1 cellular context compared by ENCODE assay signal in the genomic region with DNA sequence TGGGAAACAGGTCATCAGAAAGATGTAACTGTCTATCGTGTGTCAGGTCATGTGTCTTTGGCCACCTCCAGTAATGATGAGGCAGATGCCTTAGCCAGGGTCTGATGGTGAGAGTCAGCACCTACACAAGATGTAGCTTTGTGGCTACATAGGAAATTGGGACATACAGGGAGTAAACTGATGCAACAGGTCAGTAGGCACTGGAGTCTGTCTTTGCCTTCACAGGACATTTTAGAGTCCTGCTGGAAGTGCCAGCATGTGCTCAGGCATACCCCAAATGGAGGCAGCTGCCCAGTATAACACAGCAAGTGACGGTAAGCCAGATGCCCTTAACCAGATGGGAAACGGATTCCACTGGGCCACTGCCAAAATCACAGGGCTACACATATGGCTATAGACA.
TF ChIP-seq lines count a peak whose summit lies in the region.

No MANE protein-coding gene starts in this region.

TF ChIP-seq in H1, 55 proteins besides CTCF, POLR2A, EP300 and RAD21:
- TF ChIP-seq YY1 (IDR thresholded peaks at IDR 0.05; ENCODE audit: low read depth, low read length): no peak
- no peak for TF ChIP-seq EZH2 (IDR thresholded peaks at IDR 0.05; ENCODE audit: low read depth, low read length, severe bottlenecking)
- no peak for TF ChIP-seq CBX5 (IDR thresholded peaks at IDR 0.05; ENCODE audit: low read depth, low read length)
- no peak for TF ChIP-seq NANOG (IDR thresholded peaks at IDR 0.05; ENCODE audit: insufficient read depth, low read depth, low read length, poor library complexity, severe bottlenecking)
- no peak for TF ChIP-seq KDM4A (IDR thresholded peaks at IDR 0.05; ENCODE audit: low read depth, low read length, severe bottlenecking)
- no peak for TF ChIP-seq MAFK (IDR thresholded peaks at IDR 0.05; ENCODE audit: low read depth, low read length)
- TF ChIP-seq HDAC2 (IDR thresholded peaks at IDR 0.05; ENCODE audit: borderline replicate concordance in 1 of 2, low read depth in 2 of 2, low read length in 2 of 2): no peak
- no peak for TF ChIP-seq BACH1 (IDR thresholded peaks at IDR 0.05; ENCODE audit: low read length)
- TF ChIP-seq JUN (IDR thresholded peaks at IDR 0.05; ENCODE audit: low read depth, low read length): no peak
- no peak for TF ChIP-seq SP1 (IDR thresholded peaks at IDR 0.05; ENCODE audit: low read depth, low read length)
- TF ChIP-seq CHD2 (IDR thresholded peaks at IDR 0.05; ENCODE audit: low read length): no peak
- TF ChIP-seq USF2 (IDR thresholded peaks at IDR 0.05; ENCODE audit: low read length): no peak
- TF ChIP-seq, protein P1, sequence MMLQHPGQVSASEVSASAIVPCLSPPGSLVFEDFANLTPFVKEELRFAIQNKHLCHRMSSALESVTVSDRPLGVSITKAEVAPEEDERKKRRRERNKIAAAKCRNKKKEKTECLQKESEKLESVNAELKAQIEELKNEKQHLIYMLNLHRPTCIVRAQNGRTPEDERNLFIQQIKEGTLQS (IDR thresholded peaks at IDR 0.05; ENCODE audit: insufficient read depth, low read depth, low read length): no peak
- TF ChIP-seq, protein P2, sequence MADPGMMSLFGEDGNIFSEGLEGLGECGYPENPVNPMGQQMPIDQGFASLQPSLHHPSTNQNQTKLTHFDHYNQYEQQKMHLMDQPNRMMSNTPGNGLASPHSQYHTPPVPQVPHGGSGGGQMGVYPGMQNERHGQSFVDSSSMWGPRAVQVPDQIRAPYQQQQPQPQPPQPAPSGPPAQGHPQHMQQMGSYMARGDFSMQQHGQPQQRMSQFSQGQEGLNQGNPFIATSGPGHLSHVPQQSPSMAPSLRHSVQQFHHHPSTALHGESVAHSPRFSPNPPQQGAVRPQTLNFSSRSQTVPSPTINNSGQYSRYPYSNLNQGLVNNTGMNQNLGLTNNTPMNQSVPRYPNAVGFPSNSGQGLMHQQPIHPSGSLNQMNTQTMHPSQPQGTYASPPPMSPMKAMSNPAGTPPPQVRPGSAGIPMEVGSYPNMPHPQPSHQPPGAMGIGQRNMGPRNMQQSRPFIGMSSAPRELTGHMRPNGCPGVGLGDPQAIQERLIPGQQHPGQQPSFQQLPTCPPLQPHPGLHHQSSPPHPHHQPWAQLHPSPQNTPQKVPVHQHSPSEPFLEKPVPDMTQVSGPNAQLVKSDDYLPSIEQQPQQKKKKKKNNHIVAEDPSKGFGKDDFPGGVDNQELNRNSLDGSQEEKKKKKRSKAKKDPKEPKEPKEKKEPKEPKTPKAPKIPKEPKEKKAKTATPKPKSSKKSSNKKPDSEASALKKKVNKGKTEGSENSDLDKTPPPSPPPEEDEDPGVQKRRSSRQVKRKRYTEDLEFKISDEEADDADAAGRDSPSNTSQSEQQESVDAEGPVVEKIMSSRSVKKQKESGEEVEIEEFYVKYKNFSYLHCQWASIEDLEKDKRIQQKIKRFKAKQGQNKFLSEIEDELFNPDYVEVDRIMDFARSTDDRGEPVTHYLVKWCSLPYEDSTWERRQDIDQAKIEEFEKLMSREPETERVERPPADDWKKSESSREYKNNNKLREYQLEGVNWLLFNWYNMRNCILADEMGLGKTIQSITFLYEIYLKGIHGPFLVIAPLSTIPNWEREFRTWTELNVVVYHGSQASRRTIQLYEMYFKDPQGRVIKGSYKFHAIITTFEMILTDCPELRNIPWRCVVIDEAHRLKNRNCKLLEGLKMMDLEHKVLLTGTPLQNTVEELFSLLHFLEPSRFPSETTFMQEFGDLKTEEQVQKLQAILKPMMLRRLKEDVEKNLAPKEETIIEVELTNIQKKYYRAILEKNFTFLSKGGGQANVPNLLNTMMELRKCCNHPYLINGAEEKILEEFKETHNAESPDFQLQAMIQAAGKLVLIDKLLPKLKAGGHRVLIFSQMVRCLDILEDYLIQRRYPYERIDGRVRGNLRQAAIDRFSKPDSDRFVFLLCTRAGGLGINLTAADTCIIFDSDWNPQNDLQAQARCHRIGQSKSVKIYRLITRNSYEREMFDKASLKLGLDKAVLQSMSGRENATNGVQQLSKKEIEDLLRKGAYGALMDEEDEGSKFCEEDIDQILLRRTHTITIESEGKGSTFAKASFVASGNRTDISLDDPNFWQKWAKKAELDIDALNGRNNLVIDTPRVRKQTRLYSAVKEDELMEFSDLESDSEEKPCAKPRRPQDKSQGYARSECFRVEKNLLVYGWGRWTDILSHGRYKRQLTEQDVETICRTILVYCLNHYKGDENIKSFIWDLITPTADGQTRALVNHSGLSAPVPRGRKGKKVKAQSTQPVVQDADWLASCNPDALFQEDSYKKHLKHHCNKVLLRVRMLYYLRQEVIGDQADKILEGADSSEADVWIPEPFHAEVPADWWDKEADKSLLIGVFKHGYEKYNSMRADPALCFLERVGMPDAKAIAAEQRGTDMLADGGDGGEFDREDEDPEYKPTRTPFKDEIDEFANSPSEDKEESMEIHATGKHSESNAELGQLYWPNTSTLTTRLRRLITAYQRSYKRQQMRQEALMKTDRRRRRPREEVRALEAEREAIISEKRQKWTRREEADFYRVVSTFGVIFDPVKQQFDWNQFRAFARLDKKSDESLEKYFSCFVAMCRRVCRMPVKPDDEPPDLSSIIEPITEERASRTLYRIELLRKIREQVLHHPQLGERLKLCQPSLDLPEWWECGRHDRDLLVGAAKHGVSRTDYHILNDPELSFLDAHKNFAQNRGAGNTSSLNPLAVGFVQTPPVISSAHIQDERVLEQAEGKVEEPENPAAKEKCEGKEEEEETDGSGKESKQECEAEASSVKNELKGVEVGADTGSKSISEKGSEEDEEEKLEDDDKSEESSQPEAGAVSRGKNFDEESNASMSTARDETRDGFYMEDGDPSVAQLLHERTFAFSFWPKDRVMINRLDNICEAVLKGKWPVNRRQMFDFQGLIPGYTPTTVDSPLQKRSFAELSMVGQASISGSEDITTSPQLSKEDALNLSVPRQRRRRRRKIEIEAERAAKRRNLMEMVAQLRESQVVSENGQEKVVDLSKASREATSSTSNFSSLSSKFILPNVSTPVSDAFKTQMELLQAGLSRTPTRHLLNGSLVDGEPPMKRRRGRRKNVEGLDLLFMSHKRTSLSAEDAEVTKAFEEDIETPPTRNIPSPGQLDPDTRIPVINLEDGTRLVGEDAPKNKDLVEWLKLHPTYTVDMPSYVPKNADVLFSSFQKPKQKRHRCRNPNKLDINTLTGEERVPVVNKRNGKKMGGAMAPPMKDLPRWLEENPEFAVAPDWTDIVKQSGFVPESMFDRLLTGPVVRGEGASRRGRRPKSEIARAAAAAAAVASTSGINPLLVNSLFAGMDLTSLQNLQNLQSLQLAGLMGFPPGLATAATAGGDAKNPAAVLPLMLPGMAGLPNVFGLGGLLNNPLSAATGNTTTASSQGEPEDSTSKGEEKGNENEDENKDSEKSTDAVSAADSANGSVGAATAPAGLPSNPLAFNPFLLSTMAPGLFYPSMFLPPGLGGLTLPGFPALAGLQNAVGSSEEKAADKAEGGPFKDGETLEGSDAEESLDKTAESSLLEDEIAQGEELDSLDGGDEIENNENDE (IDR thresholded peaks at IDR 0.05; ENCODE audit: insufficient replicate concordance, low read length): no peak
- TF ChIP-seq GTF2F1 (IDR thresholded peaks at IDR 0.05; ENCODE audit: borderline replicate concordance, low read depth, low read length): no peak
